17 cellular contexts compared by ENCODE assay signal in genomic region chr3:19595884-19596283, GRCh38.
DNase-seq lines count a peak whose midpoint lies in the region; ATAC-seq, FAIRE-seq and TF ChIP-seq lines count a peak whose summit lies in the region.
"Had no signal": no experiment of that assay in that cellular context is flagged by ENCODE, and none has a peak within 500 bp of the region (broad histone marks: within the 10 kb centered on the region; RNA-seq: fewer than 3 reads in every experiment).

No MANE protein-coding gene starts in this region.

- RAD21 ChIA-PET in GM12878 (lab: Charles Lee; ENCODE audit: unreplicated experiment) = no interaction called here

- 39% methylated on average over 1 of the region's 1 CpG for WGBS in GM12878 (ENCODE audit: insufficient coverage, insufficient replicate concordance, low lambda C conversion rate, missing lambda C conversion rate)

- DNase-seq in GM12891 (ENCODE audit: insufficient read length, low spot score) (no peak), GM12878 (ENCODE audit: low read depth, low spot score) (no peak), erythroblast (lab: John Stamatoyannopoulos, UW) (no peak), vagina (ENCODE audit: extremely low spot score in 2 of 2) (no peak)
- DNase-seq: BE2C; Caco-2; CD4-positive, alpha-beta T cell; GDM1; GM23248; Karpas-422; KBM-7 had no signal

- in situ Hi-C loops in GM12878 (cut with MboI) = no loop called here

- H3K27me3 ChIP-seq in GM12878 (replicated peaks in 1 of 2; ENCODE audit: control insufficient read depth in 2 of 2, insufficient read depth in 2 of 2, low read length in 1 of 2) (no peaks in the 10 kb centered on the region), vagina (no peaks in the 10 kb centered on the region)
- H3K27me3 ChIP-seq: BE2C had no signal

- ATAC-seq in GM21619 (IDR thresholded peaks at IDR 0.05; ENCODE audit: unreplicated experiment) (peak; percentile 10), GM12878 (no peak), SK-N-SH treated with all-trans-retinoic acid at 6 μM for 48 hours (no peak)
- ATAC-seq: HepG2 had no signal

- no peak for TF ChIP-seq RAD21 in GM12878 (IDR thresholded peaks at IDR 0.05; ENCODE audit: insufficient read depth, low read depth, low read length)

- CTCF ChIA-PET in GM12878 (lab: Yijun Ruan, JAX) = interaction anchor here (1.0 kb wide), 1 partner anchor 76 kb away, joined by 3 read pairs; no protein-coding TSS in a partner anchor

- no peak overlapping the region for H3K9ac ChIP-seq in GM12878 (ENCODE audit: control insufficient read depth, insufficient read depth, low read length)
- H3K9ac ChIP-seq: GM23248 had no signal

- SMC1A ChIA-PET in GM12878 (lab: Charles Lee; ENCODE audit: uncharacterized antibody, unreplicated experiment) = no interaction called here

- H3K4me3 ChIP-seq in GM12878 (no peak overlapping the region), vagina (no peak overlapping the region)
- H3K4me3 ChIP-seq: GM23248, HAP-1 had no signal

- no peak overlapping the region for H3K4me2 ChIP-seq in GM12878 (ENCODE audit: control insufficient read depth, insufficient read depth)

- H3K36me3 ChIP-seq in GM12878 (ENCODE audit: control insufficient read depth in 2 of 2, insufficient read depth in 2 of 2, low read length in 1 of 2) (no peaks in the 10 kb centered on the region), vagina (no peaks in the 10 kb centered on the region)
- H3K36me3 ChIP-seq: BE2C, HAP-1 had no signal

- FAIRE-seq in GM12891 (lab: Jason Lieb, UNC) (no peak), GM12878 (lab: Jason Lieb, UNC) (no peak)
- FAIRE-seq: D721Med, HepG2 had no signal

- no peak for TF ChIP-seq CTCF in GM12878 (IDR thresholded peaks at IDR 0.05 in 2 of 3, conservative IDR thresholded peaks at IDR 0.05 in 1 of 3; ENCODE audit: control insufficient read depth in 2 of 3, extremely low read depth in 1 of 3, insufficient read depth in 1 of 3, low read depth in 3 of 3, low read length in 3 of 3)
- no peak for TF ChIP-seq CTCF in vagina (IDR thresholded peaks at IDR 0.05)

- no peak for TF ChIP-seq EP300 in GM12878 (IDR thresholded peaks at IDR 0.05; ENCODE audit: borderline replicate concordance in 1 of 2, control insufficient read depth in 1 of 2, low read depth in 2 of 2, low read length in 2 of 2)

- H3K27ac ChIP-seq in GM12878 (ENCODE audit: control insufficient read depth, insufficient read depth) (no peak overlapping the region), vagina (no peak overlapping the region)
- H3K27ac ChIP-seq: C4-2B, GM23248 had no signal

- intact Hi-C loops in GM12878 (cut with micrococcal nuclease; ENCODE audit: unreplicated experiment) = no loop called here
- intact Hi-C loops in vagina (cut with DNase I) = no loop called here

- peaks cover 4% of the 10 kb centered on the region for H3K9me3 ChIP-seq in GM12878 (replicated peaks; ENCODE audit: control insufficient read depth, insufficient read depth, low read length)
- no peaks in the 10 kb centered on the region for H3K9me3 ChIP-seq in vagina
- H3K9me3 ChIP-seq: BE2C, Caco-2 had no signal

- POLR2A ChIA-PET in GM12878 (lab: Charles Lee) = no interaction called here

- no peak for TF ChIP-seq POLR2A in GM12891 (IDR thresholded peaks at IDR 0.05; ENCODE audit: low read depth, low read length)
- TF ChIP-seq POLR2A in GM12878 (IDR thresholded peaks at IDR 0.05; ENCODE audit: low read depth, low read length) = no peak
- TF ChIP-seq POLR2A in erythroblast (IDR thresholded peaks at IDR 0.05; ENCODE audit: low read length) = no peak
- TF ChIP-seq POLR2A in vagina (IDR thresholded peaks at IDR 0.05) = no peak

- no peaks in the 10 kb centered on the region for H3K79me2 ChIP-seq in GM12878 (ENCODE audit: control insufficient read depth, insufficient read depth, low read length)

- no peak overlapping the region for H2AFZ ChIP-seq in GM12878 (ENCODE audit: control insufficient read depth, low read depth, low read length)
- H2AFZ ChIP-seq: GM23248 had no signal

- H3K4me1 ChIP-seq in GM12878 (ENCODE audit: control insufficient read depth, insufficient read depth, low read length) (peaks cover 13% of the 10 kb centered on the region), vagina (no peaks in the 10 kb centered on the region)
- H3K4me1 ChIP-seq: BE2C, Caco-2, HAP-1 had no signal

- no TSS peak for BruUV-seq in GM12878 (replicated peaks; lab: Mats Ljungman, UMichigan)

- H4K20me1 ChIP-seq in GM12878 (ENCODE audit: control insufficient read depth, insufficient read depth) = no peaks in the 10 kb centered on the region

TF ChIP-seq in GM12891, 5 proteins besides CTCF, POLR2A, EP300 and RAD21:
- no peak for TF ChIP-seq POU2F2 (IDR thresholded peaks at IDR 0.05; ENCODE audit: low read depth, low read length)
- TF ChIP-seq SPI1 (IDR thresholded peaks at IDR 0.05; ENCODE audit: low read depth, low read length) = peak; percentile 52
- TF ChIP-seq POLR2AphosphoS5 (IDR thresholded peaks at IDR 0.05; ENCODE audit: low read depth, low read length) = no peak
- TF ChIP-seq PAX5 (IDR thresholded peaks at IDR 0.05; ENCODE audit: insufficient read depth, low read length, severe bottlenecking) = no peak
- TF ChIP-seq TAF1 (IDR thresholded peaks at IDR 0.05; ENCODE audit: low read depth, low read length) = no peak

TF ChIP-seq in GM12878, 131 proteins besides CTCF, POLR2A, EP300 and RAD21 (continues in another document):
- TF ChIP-seq, protein P1, sequence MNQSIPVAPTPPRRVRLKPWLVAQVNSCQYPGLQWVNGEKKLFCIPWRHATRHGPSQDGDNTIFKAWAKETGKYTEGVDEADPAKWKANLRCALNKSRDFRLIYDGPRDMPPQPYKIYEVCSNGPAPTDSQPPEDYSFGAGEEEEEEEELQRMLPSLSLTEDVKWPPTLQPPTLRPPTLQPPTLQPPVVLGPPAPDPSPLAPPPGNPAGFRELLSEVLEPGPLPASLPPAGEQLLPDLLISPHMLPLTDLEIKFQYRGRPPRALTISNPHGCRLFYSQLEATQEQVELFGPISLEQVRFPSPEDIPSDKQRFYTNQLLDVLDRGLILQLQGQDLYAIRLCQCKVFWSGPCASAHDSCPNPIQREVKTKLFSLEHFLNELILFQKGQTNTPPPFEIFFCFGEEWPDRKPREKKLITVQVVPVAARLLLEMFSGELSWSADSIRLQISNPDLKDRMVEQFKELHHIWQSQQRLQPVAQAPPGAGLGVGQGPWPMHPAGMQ (IDR thresholded peaks at IDR 0.05; ENCODE audit: borderline replicate concordance) = no peak
- TF ChIP-seq TCF7 (IDR thresholded peaks at IDR 0.05; ENCODE audit: borderline replicate concordance) (no peak), SMAD5 (IDR thresholded peaks at IDR 0.05; ENCODE audit: low read depth) (no peak), SPI1 (IDR thresholded peaks at IDR 0.05; ENCODE audit: borderline replicate concordance, insufficient read depth, low read depth, low read length) (0 out of 2 replicates have a peak, but pooled peaks have one; percentile 3)

TF ChIP-seq in SK-N-SH treated with all-trans-retinoic acid at 6 μM for 48 hours, 23 proteins besides CTCF, POLR2A, EP300 and RAD21:
- TF ChIP-seq CSDC2 (CRISPR knock-in tag; IDR thresholded peaks at IDR 0.05) (no peak), ZFP3 (CRISPR knock-in tag; IDR thresholded peaks at IDR 0.05) (no peak), SNAI2 (CRISPR knock-in tag; IDR thresholded peaks at IDR 0.05) (no peak), ZNF8 (CRISPR knock-in tag; IDR thresholded peaks at IDR 0.05) (no peak), ZNF565 (CRISPR knock-in tag; conservative IDR thresholded peaks at IDR 0.05; ENCODE audit: low read depth) (no peak), PPARA (CRISPR knock-in tag; IDR thresholded peaks at IDR 0.05; ENCODE audit: borderline replicate concordance) (no peak), OSR1 (CRISPR knock-in tag; IDR thresholded peaks at IDR 0.05) (no peak), ESRRG (CRISPR knock-in tag; IDR thresholded peaks at IDR 0.05) (no peak), GLIS3 (CRISPR knock-in tag; IDR thresholded peaks at IDR 0.05) (no peak)
- TF ChIP-seq, protein P2, sequence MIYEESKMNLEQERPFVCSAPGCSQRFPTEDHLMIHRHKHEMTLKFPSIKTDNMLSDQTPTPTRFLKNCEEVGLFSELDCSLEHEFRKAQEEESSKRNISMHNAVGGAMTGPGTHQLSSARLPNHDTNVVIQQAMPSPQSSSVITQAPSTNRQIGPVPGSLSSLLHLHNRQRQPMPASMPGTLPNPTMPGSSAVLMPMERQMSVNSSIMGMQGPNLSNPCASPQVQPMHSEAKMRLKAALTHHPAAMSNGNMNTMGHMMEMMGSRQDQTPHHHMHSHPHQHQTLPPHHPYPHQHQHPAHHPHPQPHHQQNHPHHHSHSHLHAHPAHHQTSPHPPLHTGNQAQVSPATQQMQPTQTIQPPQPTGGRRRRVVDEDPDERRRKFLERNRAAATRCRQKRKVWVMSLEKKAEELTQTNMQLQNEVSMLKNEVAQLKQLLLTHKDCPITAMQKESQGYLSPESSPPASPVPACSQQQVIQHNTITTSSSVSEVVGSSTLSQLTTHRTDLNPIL (CRISPR knock-in tag; IDR thresholded peaks at IDR 0.05; ENCODE audit: low read depth) = no peak
